9 cellular contexts compared by ENCODE assay signal in genomic region chr19:33390120-33390907, GRCh38. TPM values are rescaled to one million over a fixed set of nuclear protein-coding genes. Genes with fewer than 3 reads are reported as not detected.
DNase-seq lines count a peak whose midpoint lies in the region; ATAC-seq and TF ChIP-seq lines count a peak whose summit lies in the region.
"Had no signal": no experiment of that assay in that cellular context is flagged by ENCODE, and none has a peak within 500 bp of the region (broad histone marks: within the 10 kb centered on the region; RNA-seq: fewer than 3 reads in every experiment).

No MANE protein-coding gene starts in this region.

- H3K36me3 ChIP-seq in BE2C: peaks cover 16% of the 10 kb centered on the region

- peaks cover 23% of the 10 kb centered on the region for H3K4me1 ChIP-seq in BE2C

- DNase-seq in BE2C: peak; percentile 28
- DNase-seq in NOMO-1 treated with DMSO at 0.1 percent for 48 hours (lab: John Stamatoyannopoulos, UW; ENCODE audit: unreplicated experiment): peak; percentile 39
- DNase-seq in fibroblast of pulmonary artery (ENCODE audit: low read depth): peak; percentile 68
- DNase-seq in occipital lobe (lab: John Stamatoyannopoulos, UW): peak; percentile 50
- DNase-seq: NCI-H187 had no signal

- no peaks in the 10 kb centered on the region for H3K9me3 ChIP-seq in BE2C

- H3K4me3 ChIP-seq in BE2C (ENCODE audit: low read depth, low read length) (no peak overlapping the region), fibroblast of pulmonary artery (replicated peaks; ENCODE audit: low read depth, low read length) (no peak overlapping the region)

- TF ChIP-seq CTCF in BE2C (IDR thresholded peaks at IDR 0.05; ENCODE audit: low read depth, low read length) (no peak), fibroblast of pulmonary artery (IDR thresholded peaks at IDR 0.05; ENCODE audit: low read length, missing control alignments) (no peak)

- H3K27me3 ChIP-seq in BE2C: no peaks in the 10 kb centered on the region

- no peak for ATAC-seq in GM18502 (IDR thresholded peaks at IDR 0.05; ENCODE audit: poor library complexity, unreplicated experiment)
- no peak for ATAC-seq in GM21717 (IDR thresholded peaks at IDR 0.05; ENCODE audit: unreplicated experiment)
- ATAC-seq in GM19455 (IDR thresholded peaks at IDR 0.05; ENCODE audit: unreplicated experiment): no peak
- no peak for ATAC-seq in GM19328 (IDR thresholded peaks at IDR 0.05; ENCODE audit: unreplicated experiment)

RNA-seq across cellular contexts. Expression of gene CEBPG, which starts 16.8 kb away (rescaled TPM):
- polyA plus RNA-seq in BE2C (2012; ENCODE audit: insufficient read depth, insufficient read length, low read depth): 93.6 TPM
- total RNA-seq in occipital lobe: 57.2 TPM
